In genomic region chrX:134484039-134484438, GRCh38 we compare ENCODE assay signal across 9 cellular contexts. TPM values are rescaled to one million over a fixed set of nuclear protein-coding genes. Genes with fewer than 3 reads are reported as not detected.
DNase-seq lines count a peak whose midpoint lies in the region; ATAC-seq, FAIRE-seq and TF ChIP-seq lines count a peak whose summit lies in the region.
"Had no signal": no experiment of that assay in that cellular context is flagged by ENCODE, and none has a peak within 500 bp of the region (broad histone marks: within the 10 kb centered on the region; RNA-seq: fewer than 3 reads in every experiment).

No MANE protein-coding gene starts in this region.

- whole genome bisulfite sequencing in right cardiac atrium: 47% methylated on average over 1 of the region's 1 CpG

- peak overlapping the region in 2 of 3 experiments; percentile 32 to 34 for H3K27ac Mint-ChIP-seq in nephron

- TF ChIP-seq CTCF in left ventricle myocardium inferior (IDR thresholded peaks at IDR 0.05; ENCODE audit: borderline replicate concordance): peak; percentile 68
- TF ChIP-seq CTCF in nephron (IDR thresholded peaks at IDR 0.05; ENCODE audit: unreplicated experiment in 3 of 3): peak; percentile 48 to 70 (median 58)

- H3K9me3 ChIP-seq in left ventricle myocardium inferior (replicated peaks): no peaks in the 10 kb centered on the region
- no peaks in the 10 kb centered on the region for H3K9me3 ChIP-seq in right cardiac atrium (ENCODE audit: control insufficient read depth, low read length)

- H3K36me3 ChIP-seq in left ventricle myocardium inferior: no peaks in the 10 kb centered on the region

- H3K27me3 Mint-ChIP-seq in nephron (ENCODE audit: low read depth): no peaks in the 10 kb centered on the region
- H3K27me3 Mint-ChIP-seq: central memory CD8-positive, alpha-beta T cell had no signal

- peaks cover 5% of the 10 kb centered on the region for H3K9me3 Mint-ChIP-seq in nephron
- H3K9me3 Mint-ChIP-seq: central memory CD8-positive, alpha-beta T cell had no signal

- H3K27ac ChIP-seq in left ventricle myocardium inferior (replicated peaks) (no peak overlapping the region), right cardiac atrium (ENCODE audit: low read length) (no peak overlapping the region)

- H3K36me3 Mint-ChIP-seq in nephron (ENCODE audit: low read depth): peaks cover 8% of the 10 kb centered on the region

- H3K4me3 Mint-ChIP-seq in nephron: no peak overlapping the region
- H3K4me3 Mint-ChIP-seq: central memory CD8-positive, alpha-beta T cell had no signal

- peak; percentile 82 for FAIRE-seq in colon (lab: Jason Lieb, UNC)

- H3K4me1 Mint-ChIP-seq in nephron: peaks cover 4% of the 10 kb centered on the region
- H3K4me1 Mint-ChIP-seq: central memory CD8-positive, alpha-beta T cell had no signal

- intact Hi-C loops in left ventricle myocardium inferior (cut with micrococcal nuclease) (no loop called here), right cardiac atrium (cut with DNase I) (loop anchor here in 1 of 4 donors (10.0 kb wide), 1 partner anchor 281 kb away; no protein-coding TSS in a partner anchor)

- no peaks in the 10 kb centered on the region for H3K4me1 ChIP-seq in left ventricle myocardium inferior
- H3K4me1 ChIP-seq in right cardiac atrium (ENCODE audit: control insufficient read depth, insufficient read depth, low read length): no peaks in the 10 kb centered on the region

- H3K4me3 ChIP-seq in left ventricle myocardium inferior: no peak overlapping the region
- H3K4me3 ChIP-seq in right cardiac atrium (ENCODE audit: low read length): no peak overlapping the region

- H3K27me3 ChIP-seq in left ventricle myocardium inferior (ENCODE audit: low read depth) (no peaks in the 10 kb centered on the region), right cardiac atrium (ENCODE audit: control insufficient read depth, insufficient read depth) (no peaks in the 10 kb centered on the region)

- DNase-seq in left ventricle myocardium inferior (no peak), right cardiac atrium (no peak), NCI-H345 treated with DMSO at 0.1 percent for 48 hours (lab: John Stamatoyannopoulos, UW; ENCODE audit: unreplicated experiment) (peak; percentile 17), SKM-1 (lab: John Stamatoyannopoulos, UW; ENCODE audit: unreplicated experiment) (no peak)

- ATAC-seq in right cardiac atrium (no peak), HG02981 (IDR thresholded peaks at IDR 0.05; ENCODE audit: unreplicated experiment) (no peak), GM19452 (IDR thresholded peaks at IDR 0.05; ENCODE audit: unreplicated experiment) (no peak)

RNA-seq across cellular contexts. Expression of gene HPRT1, which starts 24.1 kb away (rescaled TPM):
- total RNA-seq in left ventricle myocardium inferior (19.4 TPM), right cardiac atrium (10 to 100 TPM; 20.5 to 24.2 (median 21.8) TPM)
- 31.3 TPM for polyA plus RNA-seq in right cardiac atrium
